ENCODE assay signal across 1 cellular context in genomic region chr2:148658807-148659722, GRCh38.
TF ChIP-seq lines count a peak whose summit lies in the region.

No MANE protein-coding gene starts in this region.

TF ChIP-seq in WTC11, 78 proteins besides CTCF, POLR2A, EP300 and RAD21 (continued from another document):
- TF ChIP-seq RELA (CRISPR knock-in tag; IDR thresholded peaks at IDR 0.05; ENCODE audit: borderline replicate concordance), result no peak
TF ChIP-seq in WTC11: peak in this region for 0.
